8 cellular contexts compared by ENCODE assay signal in genomic region chr20:35447082-35447789, GRCh38. TPM values are rescaled to one million over a fixed set of nuclear protein-coding genes. Genes with fewer than 3 reads are reported as not detected.
A peak's percentile ranks its signal among the peaks of the same experiment; 100 is the strongest.
DNase-seq lines count a peak whose midpoint lies in the region; ATAC-seq and TF ChIP-seq lines count a peak whose summit lies in the region.

No MANE protein-coding gene starts in this region.

- peak; percentile 96 for TF ChIP-seq CTCF in endodermal cell (conservative IDR thresholded peaks at IDR 0.05)

- H3K4me3 Mint-ChIP-seq in endodermal cell = peak overlapping the region; percentile 60

- 1 to 21% methylated on average over 7 to 10 of the region's 11 CpGs for WGBS in endodermal cell (ENCODE audit: insufficient coverage in 1 of 2, insufficient read length in 1 of 2), 2 experiments

- no peak overlapping the region for H3K27ac ChIP-seq in endodermal cell (ENCODE audit: low read depth, low read length)

- H3K9me3 Mint-ChIP-seq in endodermal cell = no peaks in the 10 kb centered on the region

- peak overlapping the region; percentile 76 for H3K27ac Mint-ChIP-seq in endodermal cell

- no peak overlapping the region for H3K9ac ChIP-seq in endodermal cell (ENCODE audit: extremely low read depth, low read length, poor library complexity, severe bottlenecking)

- H3K4me1 ChIP-seq in endodermal cell (ENCODE audit: control insufficient read depth, insufficient read depth, low read length) = no peaks in the 10 kb centered on the region

- no peaks in the 10 kb centered on the region for H3K36me3 ChIP-seq in endodermal cell (ENCODE audit: control insufficient read depth, insufficient read depth, low read length)

- H3K9me3 ChIP-seq in endodermal cell (ENCODE audit: control insufficient read depth, low read length) = no peaks in the 10 kb centered on the region

- no peaks in the 10 kb centered on the region for H3K36me3 Mint-ChIP-seq in endodermal cell (ENCODE audit: low read depth)

- H3K4me1 Mint-ChIP-seq in endodermal cell = no peaks in the 10 kb centered on the region

- DNase-seq in Daoy (ENCODE audit: low read depth) = peak; percentile 80
- DNase-seq in HT-29 (ENCODE audit: low spot score) = peak; percentile 100
- DNase-seq in NK-92 treated with Interleukin-12 subunit alpha and Interleukin-12 subunit beta, amount 100 ng/mL, for 24 hours (lab: John Stamatoyannopoulos, UW) = peak; percentile 67
- DNase-seq in activated CD8-positive, alpha-beta memory T cell treated with anti-CD3 and anti-CD28 coated beads for 4 hours (ENCODE audit: low read depth in 2 of 2) = peak; percentile 70 to 80
- peak; percentile 97 for DNase-seq in endodermal cell
- DNase-seq in middle frontal gyrus (ENCODE audit: extremely low spot score, low spot score) = peak; percentile 74
- DNase-seq in stimulated activated CD8-positive, alpha-beta memory T cell treated with anti-CD3 and anti-CD28 coated beads, Interleukin-2, amount 100 ng/mL, for 1 hour (ENCODE audit: low read depth in 2 of 2) = peak; percentile 78 to 79

- ATAC-seq in GM21786 (IDR thresholded peaks at IDR 0.05; ENCODE audit: unreplicated experiment) = no peak

- no peak overlapping the region for H3K4me3 ChIP-seq in endodermal cell (ENCODE audit: low read length)

- peaks cover 4% of the 10 kb centered on the region for H3K27me3 Mint-ChIP-seq in endodermal cell (ENCODE audit: insufficient read depth)

- no peaks in the 10 kb centered on the region for H3K27me3 ChIP-seq in endodermal cell (ENCODE audit: control insufficient read depth, insufficient read depth, low read length, poor library complexity, severe bottlenecking)

RNA-seq across cellular contexts. Expression of gene CEP250, which starts 8.2 kb away (rescaled TPM):
- total RNA-seq in Daoy (2014; rRNA removed; shearing (Covaris generic)) = 18.4 and 19.9 TPM in 2 replicates
- total RNA-seq in HT-29 (2014; rRNA removed; shearing (Covaris generic)) = 19.2 and 30.2 TPM in 2 replicates
- 10 to 100 TPM; 29.8 to 46.5 TPM for total RNA-seq in endodermal cell
- 44.3 TPM for polyA plus RNA-seq in endodermal cell (2013, experiment 1 of 2)
- 37.2 TPM for polyA plus RNA-seq in endodermal cell (2013, experiment 2 of 2)

RNA-seq across cellular contexts. Expression of gene GDF5, which starts 9.2 kb away (rescaled TPM):
- total RNA-seq in Daoy (2014; rRNA removed; shearing (Covaris generic)) = 5.2 and 12.1 TPM in 2 replicates
- not detected in 2 replicates for total RNA-seq in HT-29 (2014; rRNA removed; shearing (Covaris generic))
- total RNA-seq in endodermal cell = not detected
- 0.18 TPM for polyA plus RNA-seq in endodermal cell (2013, experiment 1 of 2)
- 0.29 TPM for polyA plus RNA-seq in endodermal cell (2013, experiment 2 of 2)

RNA-seq across cellular contexts. Expression of gene UQCC1, which starts 35.5 kb away (rescaled TPM):
- 55.2 and 55.3 TPM in 2 replicates for total RNA-seq in Daoy (2014; rRNA removed; shearing (Covaris generic))
- 39.1 and 57.3 TPM in 2 replicates for total RNA-seq in HT-29 (2014; rRNA removed; shearing (Covaris generic))
- total RNA-seq in endodermal cell = 10 to 100 TPM; 55.1 to 68.7 TPM
- 41.1 TPM for polyA plus RNA-seq in endodermal cell (2013, experiment 1 of 2)
- polyA plus RNA-seq in endodermal cell (2013, experiment 2 of 2) = 33.7 TPM
